ENCODE assay signal across 8 cellular contexts in the genomic region with DNA sequence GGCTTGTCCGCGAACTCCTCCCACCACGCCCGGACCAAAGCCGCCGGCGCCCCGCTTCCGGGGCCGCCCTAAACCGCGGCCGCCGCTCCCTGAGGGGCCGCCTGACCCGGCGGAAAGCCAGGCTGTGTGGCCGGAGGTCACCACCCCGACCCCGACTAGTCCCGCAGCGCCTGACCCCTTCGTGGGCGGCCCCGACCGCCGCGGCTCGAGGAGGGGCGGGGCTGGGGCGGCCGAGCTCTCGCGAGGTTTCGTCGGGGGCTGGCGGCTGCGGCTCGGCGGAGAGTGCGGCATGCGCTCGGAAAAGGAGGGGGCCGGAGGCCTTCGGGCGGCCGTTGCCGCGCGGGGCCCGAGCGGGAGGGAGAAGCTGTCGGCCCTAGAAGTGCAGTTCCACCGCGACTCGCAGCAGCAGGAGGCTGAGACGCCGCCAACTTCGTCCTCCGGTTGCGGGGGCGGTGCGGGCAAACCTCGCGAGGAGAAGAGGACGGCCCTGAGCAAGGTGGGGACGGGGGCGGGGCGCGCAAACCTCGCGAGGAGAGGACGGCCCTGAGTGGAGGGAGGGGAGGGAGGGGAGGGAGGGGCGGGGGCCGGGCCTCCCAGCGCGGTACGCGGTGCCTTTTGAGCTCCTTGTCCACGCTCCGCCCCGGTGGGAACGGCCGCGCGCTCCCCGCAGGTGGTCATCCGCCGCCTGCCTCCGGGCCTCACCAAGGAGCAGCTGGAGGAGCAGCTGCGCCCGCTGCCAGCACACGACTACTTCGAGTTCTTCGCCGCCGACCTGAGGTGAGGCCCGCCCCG. TPM values are rescaled to one million over a fixed set of nuclear protein-coding genes. Genes with fewer than 3 reads are reported as not detected.
A peak's percentile ranks its signal among the peaks of the same experiment; 100 is the strongest.
DNase-seq lines count a peak whose midpoint lies in the region; ATAC-seq, FAIRE-seq and TF ChIP-seq lines count a peak whose summit lies in the region.

A gene with protein sequence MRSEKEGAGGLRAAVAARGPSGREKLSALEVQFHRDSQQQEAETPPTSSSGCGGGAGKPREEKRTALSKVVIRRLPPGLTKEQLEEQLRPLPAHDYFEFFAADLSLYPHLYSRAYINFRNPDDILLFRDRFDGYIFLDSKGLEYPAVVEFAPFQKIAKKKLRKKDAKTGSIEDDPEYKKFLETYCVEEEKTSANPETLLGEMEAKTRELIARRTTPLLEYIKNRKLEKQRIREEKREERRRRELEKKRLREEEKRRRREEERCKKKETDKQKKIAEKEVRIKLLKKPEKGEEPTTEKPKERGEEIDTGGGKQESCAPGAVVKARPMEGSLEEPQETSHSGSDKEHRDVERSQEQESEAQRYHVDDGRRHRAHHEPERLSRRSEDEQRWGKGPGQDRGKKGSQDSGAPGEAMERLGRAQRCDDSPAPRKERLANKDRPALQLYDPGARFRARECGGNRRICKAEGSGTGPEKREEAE (plus strand): TSS at position 251 of the 792 bp plus-strand sequence. CDS start 39 bp downstream, at position 290.

- H3K27ac ChIP-seq in left lung: peak within 1 kb of the TSS; percentile 97 to 98

- TF ChIP-seq CTCF in BJ (IDR thresholded peaks at IDR 0.05; ENCODE audit: insufficient read depth, low read depth, low read length) (no peak), left lung (IDR thresholded peaks at IDR 0.05) (no peak)

- H3K4me3 ChIP-seq in BJ (ENCODE audit: low read depth, low read length) (peak within 1 kb of the TSS; percentile 67), left lung (peak within 1 kb of the TSS; percentile 63 to 70)

- DNase-seq in BJ (ENCODE audit: low read depth) (peak; percentile 19), GM19239 (ENCODE audit: insufficient read length, low spot score) (peak; percentile 69), NCI-H526 (lab: John Stamatoyannopoulos, UW) (peak; percentile 84 to 94), dedifferentiated amniotic fluid mesenchymal stem cell (ENCODE audit: extremely low spot score) (peak; percentile 82), left lung (peak; percentile 92 to 96)
- peak; percentile 84 for DNase-seq in activated CD4-positive, alpha-beta T cell treated with anti-CD3 and anti-CD28 coated beads, Interleukin-2, amount 50 U/mL, for 1 hour
- peak; percentile 78 to 85 for DNase-seq in stimulated activated CD4-positive, alpha-beta T cell treated with anti-CD3 and anti-CD28 coated beads, Interleukin-2, amount 100 ng/mL, for 48 hours

- ATAC-seq in HG03442 (IDR thresholded peaks at IDR 0.05; ENCODE audit: unreplicated experiment) (peak; percentile 58), left lung (peak; percentile 91)

- H3K27me3 ChIP-seq in BJ (ENCODE audit: control insufficient read depth, insufficient read depth, low read length) (no peaks in the 10 kb centered on the region), left lung (no peaks in the 10 kb centered on the region)

- POLR2A ChIA-PET in BJ (lab: Charles Lee): interaction anchor here (0.6 kb wide), 1 partner anchor 31 kb away, joined by 4 read pairs; no protein-coding TSS in a partner anchor

- no peaks in the 10 kb centered on the region for H3K9me3 ChIP-seq in left lung

- H3K4me1 ChIP-seq in left lung: peaks cover 11 to 35% of the 10 kb centered on the region in 2 donors

- intact Hi-C loops in left lung (cut with DNase I): no loop called here

- CTCF ChIA-PET in BJ (lab: Yijun Ruan, JAX): interaction anchor here (1.5 kb wide), 1 partner anchor 17 kb away, joined by 4 read pairs; no protein-coding TSS in a partner anchor

- peaks cover 5% of the 10 kb centered on the region for H3K36me3 ChIP-seq in BJ (ENCODE audit: control insufficient read depth, insufficient read depth, low read length)
- H3K36me3 ChIP-seq in left lung: peaks cover 0 to 21% of the 10 kb centered on the region in 2 donors

- peak; percentile 79 for FAIRE-seq in GM19239 (lab: Jason Lieb, UNC)

RNA-seq across cellular contexts. Expression of the gene that starts here (rescaled TPM):
- 43.9 and 54.9 TPM in 2 replicates for polyA plus RNA-seq in BJ (2011; rRNA removed)
- 10.7 and 12.1 TPM in 2 replicates for polyA minus RNA-seq in BJ (2011; rRNA and poly(A)+ RNA removed)
- total RNA-seq in left lung: 10 to 100 TPM; 32.3 to 42.6 TPM

Comparison
In these comparisons a context has a peak if more than half of its experiments do, and no peak if none do; other contexts are left out.
1. Peak in every context shown above with its lines: DNase-seq, ATAC-seq, H3K4me3 ChIP-seq and H3K27ac ChIP-seq.
2. DNase-seq: peak in every context shown above with its lines; median percentile 94 in left lung; 89 in NCI-H526; 84 in activated CD4-positive, alpha-beta T cell treated with anti-CD3 and anti-CD28 coated beads, Interleukin-2, amount 50 U/mL, for 1 hour; 82 in dedifferentiated amniotic fluid mesenchymal stem cell; 82 in stimulated activated CD4-positive, alpha-beta T cell treated with anti-CD3 and anti-CD28 coated beads, Interleukin-2, amount 100 ng/mL, for 48 hours; 69 in GM19239; 19 in BJ.